ENCODE assay signal across 9 cellular contexts in the genomic region with DNA sequence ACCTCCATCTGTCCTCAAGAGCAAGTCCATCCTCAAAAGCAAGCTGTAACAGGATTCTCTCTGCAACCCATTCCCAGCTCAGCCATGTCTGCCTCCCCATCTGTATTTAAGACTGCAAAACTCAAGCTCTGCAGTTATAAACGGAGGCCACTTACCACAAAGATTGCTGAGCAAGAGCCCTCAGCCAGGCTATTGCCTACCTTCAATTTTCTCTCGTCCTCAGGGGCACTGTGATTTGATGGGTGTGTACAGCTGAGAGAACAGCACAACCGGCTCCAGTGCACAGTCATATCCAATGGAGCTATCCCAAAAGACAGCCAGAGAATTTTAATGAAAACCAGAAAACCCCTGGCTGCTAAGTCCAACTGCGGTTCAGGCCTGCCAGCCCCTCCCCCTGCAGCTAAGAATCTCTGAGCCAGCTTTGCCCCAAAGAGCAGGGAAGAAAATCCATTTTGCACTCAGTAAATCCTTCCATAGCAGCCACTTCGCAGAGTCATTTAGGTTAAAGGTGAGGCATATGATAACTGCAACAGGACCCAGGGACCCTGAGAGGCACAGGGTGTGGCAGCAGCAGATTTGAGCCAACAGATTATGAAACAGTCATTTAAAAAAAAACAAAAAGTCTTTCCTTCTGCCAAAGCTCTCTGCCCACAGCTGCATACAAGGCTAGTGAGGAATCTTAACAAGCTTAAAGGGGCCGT.
DNase-seq lines count a peak whose midpoint lies in the region; ATAC-seq lines count a peak whose summit lies in the region.
"Had no signal": no experiment of that assay in that cellular context is flagged by ENCODE, and none has a peak within 500 bp of the region (broad histone marks: within the 10 kb centered on the region; RNA-seq: fewer than 3 reads in every experiment).

No MANE protein-coding gene starts in this region.

- H3K4me1 ChIP-seq in HUES48 (ENCODE audit: control insufficient read depth, insufficient read depth, low read length) = peaks cover 12% of the 10 kb centered on the region

- peak overlapping the region; percentile 41 for H3K27ac ChIP-seq in HUES48 (ENCODE audit: low read depth, low read length)
- H3K27ac ChIP-seq: HL-60 had no signal

- no peaks in the 10 kb centered on the region for H3K36me3 ChIP-seq in HUES48 (ENCODE audit: control insufficient read depth, insufficient read depth, low read length)

- H3K27me3 ChIP-seq in HUES48 (ENCODE audit: control insufficient read depth, insufficient read depth, low read length) = no peaks in the 10 kb centered on the region

- H3K4me3 ChIP-seq in HUES48 (ENCODE audit: low read depth, low read length) = no peak overlapping the region

- no peak overlapping the region for H3K9ac ChIP-seq in HUES48 (ENCODE audit: low read depth, low read length)

- ATAC-seq in stimulated activated naive CD8-positive, alpha-beta T cell treated with anti-CD3 and anti-CD28 coated beads, Interleukin-15, Interleukin-2, amounts not matched to agents 100 U/mL and 50 U/mL, for 24 hours = peak; percentile 40

- no peaks in the 10 kb centered on the region for H3K9me3 ChIP-seq in HUES48 (ENCODE audit: control insufficient read depth, insufficient read depth, low read length)

- peak; percentile 38 for DNase-seq in DMS53 (lab: John Stamatoyannopoulos, UW)
- peak in 47 of 58 donors; percentile 4 to 76 (median 42) for DNase-seq in anterior cingulate cortex (lab: John Stamatoyannopoulos, UW)
- peak; percentile 67 for DNase-seq in inferior parietal cortex (ENCODE audit: extremely low spot score)
- no peak for DNase-seq in stimulated activated naive CD8-positive, alpha-beta T cell treated with anti-CD3 and anti-CD28 coated beads, Interleukin-15, Interleukin-2, amounts not matched to agents 100 U/mL and 50 U/mL, for 24 hours
- no peak for DNase-seq in KG1 (lab: John Stamatoyannopoulos, UW)
- no peak for DNase-seq in stimulated activated CD8-positive, alpha-beta memory T cell treated with anti-CD3 and anti-CD28 coated beads, Interleukin-4, amount 100 ng/mL, for 48 hours
- DNase-seq in stimulated activated naive CD4-positive, alpha-beta T cell treated with Interleukin-2 at 50 U/mL for 16 hours (lab: John Stamatoyannopoulos, UW) = no peak

Comparison
In these comparisons a context has a peak if more than half of its experiments do, and no peak if none do; other contexts are left out.
1. DNase-seq: peak in DMS53 (single experiment), anterior cingulate cortex (47 of 58) and inferior parietal cortex (single experiment); none in stimulated activated naive CD8-positive, alpha-beta T cell treated with anti-CD3 and anti-CD28 coated beads, Interleukin-15, Interleukin-2, amounts not matched to agents 100 U/mL and 50 U/mL, for 24 hours (single experiment), KG1 (single experiment), stimulated activated CD8-positive, alpha-beta memory T cell treated with anti-CD3 and anti-CD28 coated beads, Interleukin-4, amount 100 ng/mL, for 48 hours (single experiment) and stimulated activated naive CD4-positive, alpha-beta T cell treated with Interleukin-2 at 50 U/mL for 16 hours (single experiment).